ENCODE assay signal across 2 cellular contexts in the genomic region with DNA sequence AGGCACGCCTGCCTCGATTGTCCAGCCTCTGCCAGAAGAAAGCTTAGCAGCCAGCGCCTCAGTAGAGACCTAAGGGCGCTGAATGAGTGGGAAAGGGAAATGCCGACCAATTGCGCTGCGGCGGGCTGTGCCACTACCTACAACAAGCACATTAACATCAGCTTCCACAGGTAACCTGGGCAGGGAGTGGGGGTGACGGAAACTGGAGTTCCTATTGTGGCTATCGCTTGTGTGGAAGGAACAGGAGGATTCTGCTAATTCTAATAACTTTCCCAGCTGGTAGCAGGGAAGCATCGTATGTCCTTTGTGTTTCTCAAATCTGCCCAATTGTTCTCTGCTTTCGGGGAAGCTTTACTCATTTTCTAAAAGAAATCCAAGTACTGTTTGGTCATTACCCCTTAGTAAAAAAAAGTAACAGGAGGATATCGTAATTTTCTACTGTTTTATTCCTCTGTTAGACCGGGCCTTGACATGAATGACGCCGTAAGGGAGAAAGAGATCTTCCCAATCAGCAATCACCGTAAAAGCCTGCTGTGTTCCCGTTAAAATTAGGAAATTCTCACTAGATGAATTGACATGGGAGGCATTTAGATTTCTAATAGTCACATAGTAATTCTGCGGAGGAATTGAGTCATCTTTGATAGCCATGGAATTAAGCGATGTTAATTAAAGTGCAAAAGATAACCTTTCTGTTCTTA.
TF ChIP-seq lines count a peak whose summit lies in the region.

No MANE protein-coding gene starts in this region.

TF ChIP-seq in IMR-90, 13 proteins besides CTCF, POLR2A, EP300 and RAD21:
- TF ChIP-seq CHD1 (IDR thresholded peaks at IDR 0.05; ENCODE audit: low read depth, low read length) (0 out of 2 replicates have a peak, but pooled peaks have one; percentile 3), MAFK (IDR thresholded peaks at IDR 0.05; ENCODE audit: low read depth, low read length) (no peak)

TF ChIP-seq in liver, 16 proteins besides CTCF, POLR2A, EP300 and RAD21:
- TF ChIP-seq JUND (IDR thresholded peaks at IDR 0.05) (no peak), YY1 (IDR thresholded peaks at IDR 0.05) (peak; percentile 97)
